Comparison of ENCODE assay signal across 22 cellular contexts in genomic region chr15:98792117-98792516, GRCh38.
DNase-seq lines count a peak whose midpoint lies in the region; ATAC-seq, FAIRE-seq and TF ChIP-seq lines count a peak whose summit lies in the region.
"Had no signal": no experiment of that assay in that cellular context is flagged by ENCODE, and none has a peak within 500 bp of the region (broad histone marks: within the 10 kb centered on the region; RNA-seq: fewer than 3 reads in every experiment).

No MANE protein-coding gene starts in this region.

- CTCF ChIA-PET in A549 (lab: Yijun Ruan, JAX) (interaction anchor here (0.8 to 14.2 kb wide), 8 partner anchors 9 to 273 kb away, joined by 3 to 172 read pairs (median 3); no protein-coding TSS in a partner anchor), A673 (lab: Charles Lee) (no interaction called here), Panc1 (lab: Charles Lee) (no interaction called here)

- in situ Hi-C loops in Panc1 (cut with HindIII; ENCODE audit: low pct_unique_long_range_greater_than_20kb, low sequenced_read_pairs) = no loop called here

- DNase-seq in A549 (ENCODE audit: low read depth in 1 of 2, low spot score in 1 of 2) (no peak), A673 (ENCODE audit: low spot score) (no peak), Panc1 (ENCODE audit: low read depth, low spot score) (no peak), hepatocyte (ENCODE audit: low spot score) (no peak), type B pancreatic cell (ENCODE audit: extremely low spot score, unreplicated experiment) (no peak), COLO829 (ENCODE audit: low spot score) (no peak)
- DNase-seq: ACHN; AML-193; BE2C; CD4-positive, alpha-beta T cell; CD8-positive, alpha-beta memory T cell; COR-L47; DMS153; DND-41; GM23248; H9 had no signal

- H3K27ac ChIP-seq in A549 (0 out of 6 replicates have a peak overlapping the region, but pooled peaks of 1 of the 2 experiments have one; percentile 0), A673 (ENCODE audit: low read depth, low read length, poor library complexity, severe bottlenecking) (peak overlapping the region; percentile 36), Panc1 (ENCODE audit: low read length) (peak overlapping the region; percentile 72; the same call in 1 of the 2 replicates), hepatocyte (peak overlapping the region; percentile 4)
- H3K27ac ChIP-seq: GM23248 had no signal

- no peak for FAIRE-seq in A549 (lab: Jason Lieb, UNC)
- FAIRE-seq: G401.6, GM12892 had no signal

- no peak overlapping the region for H3K4me3 Mint-ChIP-seq in type B pancreatic cell
- H3K4me3 Mint-ChIP-seq: CD14-positive monocyte; CD4-positive, alpha-beta T cell; CD8-positive, alpha-beta memory T cell; H9 had no signal

- H3K79me2 ChIP-seq in hepatocyte = peaks cover 79% of the 10 kb centered on the region

- intact Hi-C loops in A673 (cut with micrococcal nuclease; ENCODE audit: unreplicated experiment) = no loop called here
- intact Hi-C loops in Panc1 (cut with micrococcal nuclease; ENCODE audit: unreplicated experiment) = no loop called here

- H3K27me3 Mint-ChIP-seq in type B pancreatic cell = no peaks in the 10 kb centered on the region
- H3K27me3 Mint-ChIP-seq: CD4-positive, alpha-beta T cell had no signal

- H3K4me1 ChIP-seq in A549 (peaks cover 99% of the 10 kb centered on the region), A673 (ENCODE audit: insufficient read depth, low read length, poor library complexity, severe bottlenecking) (peaks cover 78% of the 10 kb centered on the region), Panc1 (ENCODE audit: control insufficient read depth, insufficient read depth, low read length) (peaks cover 96% of the 10 kb centered on the region), hepatocyte (ENCODE audit: insufficient read depth) (peaks cover 43% of the 10 kb centered on the region)

- H3K9me3 ChIP-seq in A549 (no peaks in the 10 kb centered on the region), A673 (ENCODE audit: low read depth, low read length, poor library complexity, severe bottlenecking) (no peaks in the 10 kb centered on the region), Panc1 (ENCODE audit: control insufficient read depth, insufficient read depth, low read depth, low read length) (no peaks in the 10 kb centered on the region), hepatocyte (ENCODE audit: low read depth) (no peaks in the 10 kb centered on the region)
- H3K9me3 ChIP-seq: BE2C; BLaER1 treated with 17β-estradiol and CSF1 and Interleukin-3, amounts not matched to agents 10 nM and 100 nM had no signal

- no peak overlapping the region for H3K27ac Mint-ChIP-seq in type B pancreatic cell
- H3K27ac Mint-ChIP-seq: CD4-positive, alpha-beta T cell; CD8-positive, alpha-beta memory T cell had no signal

- TF ChIP-seq POLR2A in A549 (IDR thresholded peaks at IDR 0.05; ENCODE audit: low read length) = no peak

- no peaks in the 10 kb centered on the region for H3K36me3 ChIP-seq in A673 (ENCODE audit: insufficient read depth, low read length, poor library complexity, severe bottlenecking)
- no peaks in the 10 kb centered on the region for H3K36me3 ChIP-seq in Panc1 (ENCODE audit: control insufficient read depth, insufficient read depth, low read length)
- H3K36me3 ChIP-seq in hepatocyte (replicated peaks; ENCODE audit: insufficient read depth, low read depth) = no peaks in the 10 kb centered on the region
- H3K36me3 ChIP-seq: BE2C had no signal

- H3K4me2 ChIP-seq in A549 = peak overlapping the region; percentile 61; the same call in 2 of the 3 replicates
- H3K4me2 ChIP-seq in hepatocyte = no peak overlapping the region

- no peak for TF ChIP-seq CTCF in A549 (IDR thresholded peaks at IDR 0.05)
- TF ChIP-seq CTCF in A673 (conservative IDR thresholded peaks at IDR 0.05; ENCODE audit: low read depth, low read length) = no peak
- no peak for TF ChIP-seq CTCF in Panc1 (IDR thresholded peaks at IDR 0.05)
- TF ChIP-seq CTCF in hepatocyte (IDR thresholded peaks at IDR 0.05; ENCODE audit: poor library complexity) = no peak
- no peak for TF ChIP-seq CTCF in type B pancreatic cell (conservative IDR thresholded peaks at IDR 0.05)

- no peaks in the 10 kb centered on the region for H3K36me3 Mint-ChIP-seq in type B pancreatic cell
- H3K36me3 Mint-ChIP-seq: CD14-positive monocyte; CD8-positive, alpha-beta memory T cell had no signal

- ATAC-seq in A549 (no peak), Panc1 (no peak), HG02588 (IDR thresholded peaks at IDR 0.05; ENCODE audit: unreplicated experiment) (no peak)
- ATAC-seq: HCT116 had no signal

- no peak overlapping the region for H2AFZ ChIP-seq in hepatocyte
- H2AFZ ChIP-seq: GM23248 had no signal

- H3K27me3 ChIP-seq in A673 (replicated peaks; ENCODE audit: insufficient read depth, low read depth, low read length, poor library complexity) (no peaks in the 10 kb centered on the region), Panc1 (ENCODE audit: control insufficient read depth, insufficient read depth, low read length) (no peaks in the 10 kb centered on the region), hepatocyte (no peaks in the 10 kb centered on the region)
- H3K27me3 ChIP-seq: BE2C; BLaER1 treated with 17β-estradiol and CSF1 and Interleukin-3, amounts not matched to agents 10 nM and 100 nM had no signal

- peaks cover 83% of the 10 kb centered on the region for H3K4me1 Mint-ChIP-seq in type B pancreatic cell (ENCODE audit: unreplicated experiment)

- no peaks in the 10 kb centered on the region for H3K9me3 Mint-ChIP-seq in type B pancreatic cell
- H3K9me3 Mint-ChIP-seq: CD14-positive monocyte; CD4-positive, alpha-beta T cell; CD8-positive, alpha-beta memory T cell; H9 had no signal

- POLR2A ChIA-PET in A549 (lab: Yijun Ruan, JAX) = no interaction called here
- POLR2A ChIA-PET in A673 (lab: Charles Lee; ENCODE audit: low non-redundant PET) = no interaction called here
- POLR2A ChIA-PET in Panc1 (lab: Charles Lee) = no interaction called here

- no peaks in the 10 kb centered on the region for H3K9me2 ChIP-seq in hepatocyte (replicated peaks; ENCODE audit: insufficient read depth)

- H4K20me1 ChIP-seq in hepatocyte (ENCODE audit: insufficient read depth, poor library complexity, severe bottlenecking) = peaks cover 4% of the 10 kb centered on the region

- TF ChIP-seq EP300 in A549 (IDR thresholded peaks at IDR 0.05) = no peak

- BruUV-seq in A673 (replicated peaks; lab: Mats Ljungman, UMichigan) (no TSS peak), Panc1 (replicated peaks; lab: Mats Ljungman, UMichigan) (no TSS peak)

- TF ChIP-seq RAD21 in A549 (conservative IDR thresholded peaks at IDR 0.05 in 1 of 2, IDR thresholded peaks at IDR 0.05 in 1 of 2) = no peak

- H3K4me3 ChIP-seq in A549 = no peak overlapping the region
- H3K4me3 ChIP-seq in A673 (ENCODE audit: low read depth, low read length, poor library complexity, severe bottlenecking) = no peak overlapping the region
- H3K4me3 ChIP-seq in Panc1 (ENCODE audit: low read depth in 2 of 2, low read length in 2 of 2) = no peak overlapping the region
- H3K4me3 ChIP-seq in hepatocyte = no peak overlapping the region
- H3K4me3 ChIP-seq: BLaER1 treated with 17β-estradiol and CSF1 and Interleukin-3, amounts not matched to agents 10 nM and 100 nM; GM23248 had no signal

TF ChIP-seq in A549, 52 proteins besides CTCF, POLR2A, EP300 and RAD21:
- TF ChIP-seq KDM5A (IDR thresholded peaks at IDR 0.05) (no peak), POLR2AphosphoS2 (conservative IDR thresholded peaks at IDR 0.05; ENCODE audit: low read length) (no peak), JUN (IDR thresholded peaks at IDR 0.05) (no peak), NR3C1 (IDR thresholded peaks at IDR 0.05) (no peak), TP53 (CRISPR knock-in tag; IDR thresholded peaks at IDR 0.05) (no peak), HEYL (CRISPR knock-in tag; IDR thresholded peaks at IDR 0.05) (no peak), SREBF2 (IDR thresholded peaks at IDR 0.05) (no peak), MAZ (IDR thresholded peaks at IDR 0.05; ENCODE audit: borderline replicate concordance, low read depth, low read length) (no peak), RARB (CRISPR knock-in tag; IDR thresholded peaks at IDR 0.05) (no peak), HOXB13 (CRISPR knock-in tag; IDR thresholded peaks at IDR 0.05; ENCODE audit: low read depth) (no peak), HDAC2 (IDR thresholded peaks at IDR 0.05) (no peak)
- TF ChIP-seq, protein P1, sequence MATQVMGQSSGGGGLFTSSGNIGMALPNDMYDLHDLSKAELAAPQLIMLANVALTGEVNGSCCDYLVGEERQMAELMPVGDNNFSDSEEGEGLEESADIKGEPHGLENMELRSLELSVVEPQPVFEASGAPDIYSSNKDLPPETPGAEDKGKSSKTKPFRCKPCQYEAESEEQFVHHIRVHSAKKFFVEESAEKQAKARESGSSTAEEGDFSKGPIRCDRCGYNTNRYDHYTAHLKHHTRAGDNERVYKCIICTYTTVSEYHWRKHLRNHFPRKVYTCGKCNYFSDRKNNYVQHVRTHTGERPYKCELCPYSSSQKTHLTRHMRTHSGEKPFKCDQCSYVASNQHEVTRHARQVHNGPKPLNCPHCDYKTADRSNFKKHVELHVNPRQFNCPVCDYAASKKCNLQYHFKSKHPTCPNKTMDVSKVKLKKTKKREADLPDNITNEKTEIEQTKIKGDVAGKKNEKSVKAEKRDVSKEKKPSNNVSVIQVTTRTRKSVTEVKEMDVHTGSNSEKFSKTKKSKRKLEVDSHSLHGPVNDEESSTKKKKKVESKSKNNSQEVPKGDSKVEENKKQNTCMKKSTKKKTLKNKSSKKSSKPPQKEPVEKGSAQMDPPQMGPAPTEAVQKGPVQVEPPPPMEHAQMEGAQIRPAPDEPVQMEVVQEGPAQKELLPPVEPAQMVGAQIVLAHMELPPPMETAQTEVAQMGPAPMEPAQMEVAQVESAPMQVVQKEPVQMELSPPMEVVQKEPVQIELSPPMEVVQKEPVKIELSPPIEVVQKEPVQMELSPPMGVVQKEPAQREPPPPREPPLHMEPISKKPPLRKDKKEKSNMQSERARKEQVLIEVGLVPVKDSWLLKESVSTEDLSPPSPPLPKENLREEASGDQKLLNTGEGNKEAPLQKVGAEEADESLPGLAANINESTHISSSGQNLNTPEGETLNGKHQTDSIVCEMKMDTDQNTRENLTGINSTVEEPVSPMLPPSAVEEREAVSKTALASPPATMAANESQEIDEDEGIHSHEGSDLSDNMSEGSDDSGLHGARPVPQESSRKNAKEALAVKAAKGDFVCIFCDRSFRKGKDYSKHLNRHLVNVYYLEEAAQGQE (IDR thresholded peaks at IDR 0.05) = no peak
